1 cellular context compared by ENCODE assay signal in genomic region chrX:130171446-130172126, GRCh38.
TF ChIP-seq lines count a peak whose summit lies in the region.

Gene RAB33A, plus strand, starts transcription at chrX:130171962. Its CDS starts 101 bp downstream, at chrX:130172063.

TF ChIP-seq in GM12878, 131 proteins besides CTCF, POLR2A, EP300 and RAD21 (continued from another document):
- TF ChIP-seq ZBTB11 (CRISPR knock-in tag; IDR thresholded peaks at IDR 0.05) (no peak), PKNOX1 (IDR thresholded peaks at IDR 0.05) (no peak), MTA3 (IDR thresholded peaks at IDR 0.05; ENCODE audit: borderline replicate concordance, low read length) (no peak), EED (IDR thresholded peaks at IDR 0.05; ENCODE audit: low read depth) (0 out of 2 replicates have a peak, but pooled peaks have one; percentile 14), KLF5 (IDR thresholded peaks at IDR 0.05; ENCODE audit: partially characterized antibody) (no peak), BCL11A (IDR thresholded peaks at IDR 0.05; ENCODE audit: low read depth, low read length) (no peak), GATAD2B (conservative IDR thresholded peaks at IDR 0.05; ENCODE audit: low read depth) (peak; percentile 66; the same call in 1 of the 2 replicates), IKZF2 (IDR thresholded peaks at IDR 0.05) (no peak), RUNX3 (IDR thresholded peaks at IDR 0.05; ENCODE audit: low read length) (no peak), HDGF (IDR thresholded peaks at IDR 0.05) (no peak), RAD51 (IDR thresholded peaks at IDR 0.05) (no peak), ZNF207 (IDR thresholded peaks at IDR 0.05; ENCODE audit: borderline replicate concordance) (no peak), REST (IDR thresholded peaks at IDR 0.05; ENCODE audit: low read depth, low read length) (no peak), MEF2A (IDR thresholded peaks at IDR 0.05; ENCODE audit: insufficient read depth, low read depth, low read length) (no peak), IRF5 (IDR thresholded peaks at IDR 0.05; ENCODE audit: borderline replicate concordance) (no peak), NFIC (IDR thresholded peaks at IDR 0.05; ENCODE audit: low read depth, low read length) (no peak), NFXL1 (IDR thresholded peaks at IDR 0.05; ENCODE audit: borderline replicate concordance) (peak; percentile 78; the same call in 1 of the 2 replicates), MTA2 (IDR thresholded peaks at IDR 0.05; ENCODE audit: low read depth) (no peak), ELK1 (IDR thresholded peaks at IDR 0.05; ENCODE audit: low read depth, low read length) (no peak), FOXK2 (IDR thresholded peaks at IDR 0.05) (no peak), ETV6 (conservative IDR thresholded peaks at IDR 0.05 in 1 of 2, IDR thresholded peaks at IDR 0.05 in 1 of 2; ENCODE audit: borderline replicate concordance in 1 of 2, low read depth in 1 of 2) (no peak), POLR2AphosphoS2 (IDR thresholded peaks at IDR 0.05; ENCODE audit: low read depth, low read length) (no peak), EGR1 (IDR thresholded peaks at IDR 0.05; ENCODE audit: borderline replicate concordance in 1 of 2, low read depth in 2 of 2, low read length in 2 of 2) (no peak), RFX5 (IDR thresholded peaks at IDR 0.05; ENCODE audit: low read depth, low read length) (no peak), POLR2AphosphoS5 (IDR thresholded peaks at IDR 0.05; ENCODE audit: low read length) (no peak), SMAD5 (IDR thresholded peaks at IDR 0.05; ENCODE audit: low read depth) (no peak), ZNF622 (IDR thresholded peaks at IDR 0.05) (no peak), SIN3A (IDR thresholded peaks at IDR 0.05; ENCODE audit: low read depth, low read length) (no peak), IKZF1 (conservative IDR thresholded peaks at IDR 0.05) (peak; percentile 35; the same call in 1 of the 2 replicates), CREB1 (IDR thresholded peaks at IDR 0.05; ENCODE audit: low read depth) (no peak), SUPT20H (IDR thresholded peaks at IDR 0.05; ENCODE audit: borderline replicate concordance, control insufficient read depth, low read depth, low read length) (no peak), ZBTB33 (IDR thresholded peaks at IDR 0.05) (no peak)
